22 cellular contexts compared by ENCODE assay signal in the genomic region with DNA sequence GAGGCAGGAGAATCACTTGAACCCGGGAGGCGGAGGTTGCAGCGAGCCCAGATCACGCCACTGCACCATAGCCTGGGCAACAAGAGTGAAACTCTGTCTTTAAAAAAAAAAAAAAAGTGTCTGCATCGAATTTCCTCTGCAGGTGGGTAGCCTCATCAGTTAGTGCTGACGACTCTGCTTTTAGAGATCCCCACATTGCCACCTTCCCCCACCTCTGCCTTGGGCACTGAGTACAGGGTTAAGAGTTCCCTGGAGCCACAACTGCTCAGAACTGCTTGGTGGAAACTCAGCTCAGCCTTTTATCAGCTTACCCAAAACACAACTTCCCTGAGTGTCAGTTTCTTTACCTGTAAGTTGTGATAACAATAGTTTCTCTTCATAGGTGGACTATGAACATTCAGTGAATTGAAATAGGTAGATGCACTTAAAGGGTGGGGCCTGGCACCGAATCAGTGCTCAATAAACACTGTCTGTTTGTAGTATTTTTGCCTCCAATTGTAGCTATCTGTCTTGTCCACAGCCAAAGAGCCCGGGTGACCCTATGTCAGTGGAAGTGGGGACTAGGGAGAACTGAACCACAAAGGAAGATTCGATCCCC. TPM values are rescaled to one million over a fixed set of nuclear protein-coding genes. Genes with fewer than 3 reads are reported as not detected.
DNase-seq lines count a peak whose midpoint lies in the region; ATAC-seq and TF ChIP-seq lines count a peak whose summit lies in the region.
"Had no signal": no experiment of that assay in that cellular context is flagged by ENCODE, and none has a peak within 500 bp of the region (broad histone marks: within the 10 kb centered on the region; RNA-seq: fewer than 3 reads in every experiment).

No MANE protein-coding gene starts in this region.

- no peaks in the 10 kb centered on the region for H3K36me3 ChIP-seq in CD4-positive, CD25-positive, alpha-beta regulatory T cell (ENCODE audit: control insufficient read depth, insufficient read depth, low read length)
- H3K36me3 ChIP-seq in CD8-positive, alpha-beta T cell (ENCODE audit: insufficient read depth, low read length), result no peaks in the 10 kb centered on the region
- H3K36me3 ChIP-seq in neural progenitor cell, result no peaks in the 10 kb centered on the region

- H3K9me3 ChIP-seq in CD4-positive, CD25-positive, alpha-beta regulatory T cell (ENCODE audit: control insufficient read depth in 2 of 2, low read length in 2 of 2), result no peaks in the 10 kb centered on the region
- H3K9me3 ChIP-seq in CD8-positive, alpha-beta T cell (ENCODE audit: low read length), result no peaks in the 10 kb centered on the region
- H3K9me3 ChIP-seq in neural progenitor cell (ENCODE audit: low read depth), result no peaks in the 10 kb centered on the region
- H3K9me3 ChIP-seq: stomach, upper lobe of right lung had no signal

- H3K27ac ChIP-seq in CD4-positive, CD25-positive, alpha-beta regulatory T cell (ENCODE audit: insufficient read depth, low read length, poor library complexity, severe bottlenecking), result no peak overlapping the region
- no peak overlapping the region for H3K27ac ChIP-seq in CD8-positive, alpha-beta T cell (ENCODE audit: low read depth, low read length)
- H3K27ac ChIP-seq in neural progenitor cell, result no peak overlapping the region
- H3K27ac ChIP-seq: stomach, upper lobe of right lung had no signal

- H3K4me1 Mint-ChIP-seq in CD4-positive, CD25-positive, alpha-beta regulatory T cell, result peaks cover 11 to 49% (median 22%) of the 10 kb centered on the region in 4 donors
- peaks cover 35% of the 10 kb centered on the region for H3K4me1 Mint-ChIP-seq in CD8-positive, alpha-beta T cell (ENCODE audit: low read depth)
- H3K4me1 Mint-ChIP-seq in memory B cell (peaks cover 26% of the 10 kb centered on the region), neural progenitor cell (peaks cover 20% of the 10 kb centered on the region)

- peaks cover 4% of the 10 kb centered on the region for H3K27me3 Mint-ChIP-seq in CD4-positive, CD25-positive, alpha-beta regulatory T cell
- no peaks in the 10 kb centered on the region for H3K27me3 Mint-ChIP-seq in CD8-positive, alpha-beta T cell (ENCODE audit: low read depth)
- H3K27me3 Mint-ChIP-seq in memory B cell (peaks cover 25% of the 10 kb centered on the region), neural progenitor cell (ENCODE audit: insufficient read depth, low read depth) (peaks cover 2% of the 10 kb centered on the region)

- H3K4me1 ChIP-seq in CD4-positive, CD25-positive, alpha-beta regulatory T cell (ENCODE audit: control insufficient read depth, insufficient read depth, low read length, poor library complexity, severe bottlenecking), result peaks cover 9% of the 10 kb centered on the region
- H3K4me1 ChIP-seq in CD8-positive, alpha-beta T cell (ENCODE audit: insufficient read depth, low read length), result peaks cover 13% of the 10 kb centered on the region
- H3K4me1 ChIP-seq in neural progenitor cell, result peaks cover 9% of the 10 kb centered on the region

- H3F3A ChIP-seq in neural progenitor cell (ENCODE audit: low read depth), result peaks cover 5% of the 10 kb centered on the region

- POLR2A ChIA-PET in CD8-positive, alpha-beta T cell (lab: Charles Lee), result interaction anchor here (0.7 kb wide), 1 partner anchor 204 kb away, joined by 3 read pairs; no protein-coding TSS in a partner anchor

- no peak overlapping the region for H3K4me2 ChIP-seq in neural progenitor cell
- H3K4me2 ChIP-seq: smooth muscle cell had no signal

- no peak for TF ChIP-seq CTCF in CD8-positive, alpha-beta T cell (IDR thresholded peaks at IDR 0.05)
- TF ChIP-seq CTCF in neural progenitor cell (IDR thresholded peaks at IDR 0.05), result no peak

- peak in 1 of 3 donors; percentile 37 for DNase-seq in CD4-positive, CD25-positive, alpha-beta regulatory T cell
- DNase-seq in CD8-positive, alpha-beta T cell, result no peak
- DNase-seq in RPMI8226, result peak; percentile 95
- no peak for DNase-seq in memory B cell (ENCODE audit: low spot score in 2 of 2)
- DNase-seq in neural progenitor cell (ENCODE audit: low spot score), result no peak
- DNase-seq in NCI-H1417 (lab: John Stamatoyannopoulos, UW), result no peak
- DNase-seq: activated CD4-positive, alpha-beta T cell treated with anti-CD3 and anti-CD28 coated beads for 4 hours; activated naive CD4-positive, alpha-beta T cell treated with anti-CD3 and anti-CD28 coated beads, Interleukin-2, amount 50 U/mL, for 16 hours; Calu3; effector CD4-positive, alpha-beta T cell; EL; erythroblast; kidney; NCI-H1417 treated with DMSO at 0.1 percent for 48 hours; NCI-H2171 treated with DMSO at 0.1 percent for 48 hours; NCI-H526; stimulated activated CD4-positive, alpha-beta T cell treated with anti-CD3 and anti-CD28 coated beads, Interleukin-4, amount 100 ng/mL, for 1 hour; stomach; upper lobe of right lung had no signal

- peaks cover 2% of the 10 kb centered on the region for H3K36me3 Mint-ChIP-seq in CD4-positive, CD25-positive, alpha-beta regulatory T cell
- H3K36me3 Mint-ChIP-seq in CD8-positive, alpha-beta T cell, result peaks cover 5% of the 10 kb centered on the region
- H3K36me3 Mint-ChIP-seq in memory B cell, result peaks cover 1% of the 10 kb centered on the region
- H3K36me3 Mint-ChIP-seq in neural progenitor cell, result peaks cover 1% of the 10 kb centered on the region

- H3K4me3 ChIP-seq in CD4-positive, CD25-positive, alpha-beta regulatory T cell (ENCODE audit: low read depth, low read length), result no peak overlapping the region
- no peak overlapping the region for H3K4me3 ChIP-seq in CD8-positive, alpha-beta T cell (ENCODE audit: low read depth, low read length)
- H3K4me3 ChIP-seq in neural progenitor cell, result no peak overlapping the region
- H3K4me3 ChIP-seq: smooth muscle cell, stomach, upper lobe of right lung had no signal

- H3K27ac Mint-ChIP-seq in CD4-positive, CD25-positive, alpha-beta regulatory T cell, result peak overlapping the region in 2 of 3 donors; percentile 64 to 67
- H3K27ac Mint-ChIP-seq in CD8-positive, alpha-beta T cell, result peak overlapping the region; percentile 1
- H3K27ac Mint-ChIP-seq in memory B cell (no peak overlapping the region), neural progenitor cell (no peak overlapping the region)

- H4K20me1 ChIP-seq in neural progenitor cell (ENCODE audit: low read depth), result peaks cover 5% of the 10 kb centered on the region

- intact Hi-C loops in CD8-positive, alpha-beta T cell (cut with DNase I, micrococcal nuclease), result loop anchor here in 1 of 2 experiments (5.0 kb wide), 1 partner anchor 37 kb away; no protein-coding TSS in a partner anchor

- H3K27me3 ChIP-seq in CD4-positive, CD25-positive, alpha-beta regulatory T cell (ENCODE audit: control insufficient read depth, insufficient read depth, low read length), result no peaks in the 10 kb centered on the region
- no peaks in the 10 kb centered on the region for H3K27me3 ChIP-seq in CD8-positive, alpha-beta T cell (ENCODE audit: insufficient read depth, low read length)
- H3K27me3 ChIP-seq in neural progenitor cell, result no peaks in the 10 kb centered on the region
- H3K27me3 ChIP-seq: stomach, upper lobe of right lung had no signal

- no peak overlapping the region for H2AFZ ChIP-seq in neural progenitor cell (replicated peaks)

- peak overlapping the region in 1 of 4 donors; percentile 9 for H3K4me3 Mint-ChIP-seq in CD4-positive, CD25-positive, alpha-beta regulatory T cell
- H3K4me3 Mint-ChIP-seq in CD8-positive, alpha-beta T cell, result no peak overlapping the region
- H3K4me3 Mint-ChIP-seq in memory B cell, result no peak overlapping the region
- no peak overlapping the region for H3K4me3 Mint-ChIP-seq in neural progenitor cell

- no peak overlapping the region for H3K9ac ChIP-seq in neural progenitor cell

- H3K79me2 ChIP-seq in neural progenitor cell (ENCODE audit: low read depth), result peaks cover 22% of the 10 kb centered on the region

- ATAC-seq in CD4-positive, CD25-positive, alpha-beta regulatory T cell (ENCODE audit: low read depth in 2 of 2), result no peak
- no peak for ATAC-seq in CD8-positive, alpha-beta T cell
- peak; percentile 30 for ATAC-seq in memory B cell (ENCODE audit: low read depth)
- ATAC-seq in GM19328 (IDR thresholded peaks at IDR 0.05; ENCODE audit: unreplicated experiment), result no peak
- ATAC-seq: HCT116, upper lobe of right lung had no signal

- CTCF ChIA-PET in CD8-positive, alpha-beta T cell (lab: Charles Lee), result interaction anchor here (0.8 kb wide), 1 partner anchor 9 kb away, joined by 3 read pairs; no protein-coding TSS in a partner anchor

- no peaks in the 10 kb centered on the region for H3K9me3 Mint-ChIP-seq in CD4-positive, CD25-positive, alpha-beta regulatory T cell
- no peaks in the 10 kb centered on the region for H3K9me3 Mint-ChIP-seq in CD8-positive, alpha-beta T cell
- H3K9me3 Mint-ChIP-seq in memory B cell (no peaks in the 10 kb centered on the region), neural progenitor cell (no peaks in the 10 kb centered on the region)

RNA-seq across cellular contexts. Expression of a gene that starts 11.3 kb away (rescaled TPM):
- total RNA-seq in CD4-positive, CD25-positive, alpha-beta regulatory T cell, result 2.9 TPM
- 10 to 100 TPM in 3 of 4 donors, 1 to 10 TPM in 1; 4.4 to 16.0 (median 14.2) TPM for polyA plus RNA-seq in CD4-positive, CD25-positive, alpha-beta regulatory T cell
- total RNA-seq in CD8-positive, alpha-beta T cell, result 1 to 10 TPM; 1.6 to 1.9 TPM
- 15.0 and 18.1 TPM in 2 replicates for total RNA-seq in neural progenitor cell (ENCODE audit: low replicate concordance)

RNA-seq across cellular contexts. Expression of a gene that starts 29.5 kb away (rescaled TPM):
- 75.9 TPM for total RNA-seq in CD4-positive, CD25-positive, alpha-beta regulatory T cell
- 10 to 100 TPM in 2 of 4 donors, 1 to 10 TPM in 2; 6.7 to 13.6 (median 10.2) TPM for polyA plus RNA-seq in CD4-positive, CD25-positive, alpha-beta regulatory T cell
- 10 to 100 TPM; 52.7 to 61.2 TPM for total RNA-seq in CD8-positive, alpha-beta T cell
- 32.7 and 39.0 TPM in 2 replicates for total RNA-seq in neural progenitor cell (ENCODE audit: low replicate concordance)

Comparison
In these comparisons a context has a peak if more than half of its experiments do, and no peak if none do; other contexts are left out.
1. H3K27ac Mint-ChIP-seq: peak in CD4-positive, CD25-positive, alpha-beta regulatory T cell (2 of 3) and CD8-positive, alpha-beta T cell (single experiment); none in memory B cell (single experiment) and neural progenitor cell (single experiment).